In genomic region chr5:154461531-154461930, GRCh38 we compare ENCODE assay signal across 15 cellular contexts. TPM values are rescaled to one million over a fixed set of nuclear protein-coding genes. Genes with fewer than 3 reads are reported as not detected.
A peak's percentile ranks its signal among the peaks of the same experiment; 100 is the strongest.
DNase-seq lines count a peak whose midpoint lies in the region; ATAC-seq, FAIRE-seq and TF ChIP-seq lines count a peak whose summit lies in the region.
"Had no signal": no experiment of that assay in that cellular context is flagged by ENCODE, and none has a peak within 500 bp of the region (broad histone marks: within the 10 kb centered on the region; RNA-seq: fewer than 3 reads in every experiment).

No MANE protein-coding gene starts in this region.

- DNase-seq in BJ (ENCODE audit: low read depth): no peak
- no peak for DNase-seq in astrocyte of the cerebellum (ENCODE audit: low read depth)
- DNase-seq in kidney epithelial cell (ENCODE audit: low read depth): no peak
- DNase-seq in stimulated activated naive CD8-positive, alpha-beta T cell treated with anti-CD3 and anti-CD28 coated beads, Interleukin-15, amount 100 ng/mL, for 72 hours: no peak
- no peak for DNase-seq in urothelium cell line (ENCODE audit: low spot score)
- no peak for DNase-seq in activated T-cell treated with anti-CD3 and anti-CD28 coated beads, Interleukin-2, amount 50 U/mL, for 1 hour
- DNase-seq: activated gamma-delta T cell treated with Interleukin-2 at 50 U/mL for 16 hours, Calu3, midbrain, NCI-H2081 treated with DMSO at 0.1 percent for 48 hours, tibial artery had no signal

- in situ Hi-C loops in astrocyte of the cerebellum (cut with HindIII; ENCODE audit: low sequenced_read_pairs): no loop called here

- POLR2A ChIA-PET in BJ (lab: Charles Lee): no interaction called here

- CTCF ChIA-PET in BJ (lab: Yijun Ruan, JAX): interaction anchor here (1.2 to 2.3 kb wide), 7 partner anchors 8 to 487 kb away, joined by 3 to 10 read pairs (median 5); no protein-coding TSS in a partner anchor

- no peaks in the 10 kb centered on the region for H3K9me3 Mint-ChIP-seq in stimulated activated naive CD8-positive, alpha-beta T cell treated with anti-CD3 and anti-CD28 coated beads, Interleukin-15, amount 100 ng/mL, for 72 hours

- H3K27ac Mint-ChIP-seq in stimulated activated naive CD8-positive, alpha-beta T cell treated with anti-CD3 and anti-CD28 coated beads, Interleukin-15, amount 100 ng/mL, for 72 hours: no peak overlapping the region

- H3K27me3 Mint-ChIP-seq in stimulated activated naive CD8-positive, alpha-beta T cell treated with anti-CD3 and anti-CD28 coated beads, Interleukin-15, amount 100 ng/mL, for 72 hours: no peaks in the 10 kb centered on the region

- ATAC-seq in GM18873 (IDR thresholded peaks at IDR 0.05; ENCODE audit: low FRiP score, unreplicated experiment): no peak
- no peak for ATAC-seq in stimulated activated naive CD8-positive, alpha-beta T cell treated with anti-CD3 and anti-CD28 coated beads, Interleukin-15, amount 100 ng/mL, for 72 hours
- ATAC-seq: sciatic nerve had no signal

- FAIRE-seq in urothelium cell line (lab: Jason Lieb, UNC): no peak
- FAIRE-seq: colon had no signal

- TF ChIP-seq CTCF in BJ (IDR thresholded peaks at IDR 0.05; ENCODE audit: insufficient read depth, low read depth, low read length) (peak; percentile 32; the same call in 1 of the 2 replicates), LNCAP (IDR thresholded peaks at IDR 0.05) (peak; percentile 11; the same call in 1 of the 2 replicates), astrocyte of the cerebellum (IDR thresholded peaks at IDR 0.05; ENCODE audit: low read depth, low read length, missing control alignments) (peak; percentile 43), kidney epithelial cell (IDR thresholded peaks at IDR 0.05; ENCODE audit: insufficient read depth, low read length, poor library complexity, severe bottlenecking) (peak; percentile 9)

- H3K27me3 ChIP-seq in BJ (ENCODE audit: control insufficient read depth, insufficient read depth, low read length): no peaks in the 10 kb centered on the region
- H3K27me3 ChIP-seq in kidney epithelial cell (ENCODE audit: control insufficient read depth, insufficient read depth, low read length): peaks cover 1% of the 10 kb centered on the region
- H3K27me3 ChIP-seq: tibial artery had no signal

- no peak overlapping the region for H3K4me3 ChIP-seq in BJ (ENCODE audit: low read depth, low read length)
- no peak overlapping the region for H3K4me3 ChIP-seq in astrocyte of the cerebellum (ENCODE audit: low read depth, low read length)
- H3K4me3 ChIP-seq in kidney epithelial cell (ENCODE audit: low read depth, low read length): no peak overlapping the region
- H3K4me3 ChIP-seq: tibial artery had no signal

- H3K4me1 Mint-ChIP-seq in stimulated activated naive CD8-positive, alpha-beta T cell treated with anti-CD3 and anti-CD28 coated beads, Interleukin-15, amount 100 ng/mL, for 72 hours: no peaks in the 10 kb centered on the region

- H3K36me3 ChIP-seq in BJ (ENCODE audit: control insufficient read depth, insufficient read depth, low read length): no peaks in the 10 kb centered on the region; the same call in 1 of the 2 replicates
- no peaks in the 10 kb centered on the region for H3K36me3 ChIP-seq in kidney epithelial cell (ENCODE audit: control insufficient read depth, insufficient read depth, low read length)

- no peak overlapping the region for H3K4me3 Mint-ChIP-seq in stimulated activated naive CD8-positive, alpha-beta T cell treated with anti-CD3 and anti-CD28 coated beads, Interleukin-15, amount 100 ng/mL, for 72 hours

RNA-seq across cellular contexts. Expression of gene SAP30L, which starts 15.7 kb away (rescaled TPM):
- polyA plus RNA-seq in BJ (2011; rRNA removed): 26.3 and 41.2 TPM in 2 replicates
- polyA minus RNA-seq in BJ (2011; rRNA and poly(A)+ RNA removed): 12.1 and 12.9 TPM in 2 replicates
- total RNA-seq in kidney epithelial cell: 30.8 and 31.9 TPM in 2 replicates

RNA-seq across cellular contexts. Expression of gene HAND1, which starts 16.5 kb away (rescaled TPM):
- polyA plus RNA-seq in BJ (2011; rRNA removed): not detected in 2 replicates
- polyA minus RNA-seq in BJ (2011; rRNA and poly(A)+ RNA removed): not detected in 2 replicates
- not detected in 2 replicates for total RNA-seq in kidney epithelial cell
- total RNA-seq: Calu3, sciatic nerve had no signal
